ENCODE assay signal across 17 cellular contexts in the genomic region with DNA sequence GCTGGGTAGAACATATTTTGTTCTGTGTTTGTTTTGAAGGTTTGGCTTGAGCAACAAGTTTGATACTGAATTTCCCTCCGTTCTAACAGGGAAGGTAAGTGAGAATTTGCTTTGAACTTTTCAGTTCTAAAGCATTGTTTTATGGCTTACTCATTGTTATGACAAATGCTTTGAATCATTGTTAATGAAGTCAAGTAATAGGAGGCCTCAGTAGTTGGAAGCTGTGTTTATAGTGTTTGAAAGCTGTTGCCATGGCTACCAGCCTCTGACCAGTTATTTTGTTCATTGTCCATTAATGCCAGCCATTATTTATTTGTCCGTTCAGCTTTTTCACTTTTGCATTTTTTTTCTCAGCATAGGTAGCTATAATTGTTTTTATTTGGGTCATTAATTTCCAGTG. TPM values are rescaled to one million over a fixed set of nuclear protein-coding genes. Genes with fewer than 3 reads are reported as not detected.
A peak's percentile ranks its signal among the peaks of the same experiment; 100 is the strongest.
DNase-seq lines count a peak whose midpoint lies in the region; ATAC-seq and TF ChIP-seq lines count a peak whose summit lies in the region.
"Had no signal": no experiment of that assay in that cellular context is flagged by ENCODE, and none has a peak within 500 bp of the region (broad histone marks: within the 10 kb centered on the region; RNA-seq: fewer than 3 reads in every experiment).

No MANE protein-coding gene starts in this region.

- no peaks in the 10 kb centered on the region for H3K9me3 Mint-ChIP-seq in MCF 10A (ENCODE audit: unreplicated experiment)
- H3K9me3 Mint-ChIP-seq: stimulated activated naive B cell treated with anti-CD40 and anti-IgM and Interleukin-4, amounts not matched to agents 10 μg/mL and 1 μg/mL and 100 μg/mL, for 72 hours had no signal

- intact Hi-C loops in MCF 10A (cut with micrococcal nuclease), result no loop called here
- intact Hi-C loops in breast epithelium (cut with DNase I; ENCODE audit: low total_unique reads), result no loop called here

- H3K9ac ChIP-seq in iPS-18a (ENCODE audit: low read length), result peak overlapping the region; percentile 35

- no peak overlapping the region for H3K27ac ChIP-seq in breast epithelium
- H3K27ac ChIP-seq in iPS-18a (ENCODE audit: low read length), result peak overlapping the region; percentile 54
- H3K27ac ChIP-seq in effector memory CD4-positive, alpha-beta T cell (ENCODE audit: insufficient read depth, low read length, poor library complexity, severe bottlenecking), result no peak overlapping the region

- TF ChIP-seq POLR2A in breast epithelium (IDR thresholded peaks at IDR 0.05), result no peak

- H3K27me3 ChIP-seq in breast epithelium, result no peaks in the 10 kb centered on the region
- no peaks in the 10 kb centered on the region for H3K27me3 ChIP-seq in iPS-18a (ENCODE audit: control insufficient read depth, insufficient read depth, low read length)
- H3K27me3 ChIP-seq in effector memory CD4-positive, alpha-beta T cell (replicated peaks; ENCODE audit: control insufficient read depth, insufficient read depth, low read length, poor library complexity, severe bottlenecking), result no peaks in the 10 kb centered on the region
- H3K27me3 ChIP-seq: BE2C had no signal

- DNase-seq in MCF 10A (ENCODE audit: unreplicated experiment) (peak; percentile 67), breast epithelium (ENCODE audit: low spot score in 2 of 2) (no peak), amniotic stem cell (lab: John Stamatoyannopoulos, UW) (peak; percentile 13), NCI-H1694 (lab: John Stamatoyannopoulos, UW) (no peak)
- no peak for DNase-seq in effector memory CD4-positive, alpha-beta T cell
- DNase-seq: activated CD8-positive, alpha-beta memory T cell treated with anti-CD3 and anti-CD28 coated beads, Interleukin-2, amount 10 ng/mL, durations not matched to agents 7 days and 5 days; BE2C; cerebellar nuclear complex; GOT3; kidney; NCI-H2107; stimulated activated naive B cell treated with anti-CD40 and anti-IgM and Interleukin-4, amounts not matched to agents 10 μg/mL and 1 μg/mL and 100 μg/mL, for 72 hours; T-cell had no signal

- H3K36me3 ChIP-seq in breast epithelium (no peaks in the 10 kb centered on the region), iPS-18a (ENCODE audit: control insufficient read depth, low read depth, low read length) (no peaks in the 10 kb centered on the region)
- no peaks in the 10 kb centered on the region for H3K36me3 ChIP-seq in effector memory CD4-positive, alpha-beta T cell (ENCODE audit: control insufficient read depth, insufficient read depth, low read length)
- H3K36me3 ChIP-seq: BE2C had no signal

- H3K4me1 Mint-ChIP-seq in MCF 10A (ENCODE audit: insufficient read depth, unreplicated experiment), result no peaks in the 10 kb centered on the region

- POLR2A ChIA-PET in MCF 10A (lab: Yijun Ruan, JAX), result interaction anchor here (0.7 to 0.8 kb wide), 3 partner anchors 8 to 1022 kb away, joined by 3 to 5 read pairs (median 4); partner anchors contain the start of gene CHIC1

- ATAC-seq in GM18858 (IDR thresholded peaks at IDR 0.05; ENCODE audit: unreplicated experiment) (no peak), GM21786 (IDR thresholded peaks at IDR 0.05; ENCODE audit: unreplicated experiment) (no peak)
- ATAC-seq: activated CD8-positive, alpha-beta memory T cell treated with anti-CD3 and anti-CD28 coated beads, Interleukin-2, amount 10 ng/mL, durations not matched to agents 7 days and 5 days; stimulated activated naive B cell treated with anti-CD40 and anti-IgM and Interleukin-4, amounts not matched to agents 10 μg/mL and 1 μg/mL and 100 μg/mL, for 72 hours; T-cell had no signal

- no peaks in the 10 kb centered on the region for H3K4me1 ChIP-seq in breast epithelium
- peaks cover 28% of the 10 kb centered on the region for H3K4me1 ChIP-seq in iPS-18a (ENCODE audit: control insufficient read depth, low read depth, low read length)
- no peaks in the 10 kb centered on the region for H3K4me1 ChIP-seq in effector memory CD4-positive, alpha-beta T cell (ENCODE audit: control insufficient read depth, insufficient read depth, low read length, poor library complexity, severe bottlenecking)
- H3K4me1 ChIP-seq: BE2C had no signal

- no TSS peak for BruUV-seq in MCF 10A (replicated peaks; lab: Mats Ljungman, UMichigan)

- H3K27ac Mint-ChIP-seq in MCF 10A (ENCODE audit: low read depth, unreplicated experiment), result peak overlapping the region; percentile 39
- H3K27ac Mint-ChIP-seq: activated CD8-positive, alpha-beta memory T cell treated with anti-CD3 and anti-CD28 coated beads, Interleukin-2, amount 10 ng/mL, durations not matched to agents 7 days and 5 days; stimulated activated naive B cell treated with anti-CD40 and anti-IgM and Interleukin-4, amounts not matched to agents 10 μg/mL and 1 μg/mL and 100 μg/mL, for 72 hours; T-cell had no signal

- H3K27me3 Mint-ChIP-seq in MCF 10A (ENCODE audit: insufficient read depth, unreplicated experiment), result peaks cover 32% of the 10 kb centered on the region
- H3K27me3 Mint-ChIP-seq: activated CD8-positive, alpha-beta memory T cell treated with anti-CD3 and anti-CD28 coated beads, Interleukin-2, amount 10 ng/mL, durations not matched to agents 7 days and 5 days; stimulated activated naive B cell treated with anti-CD40 and anti-IgM and Interleukin-4, amounts not matched to agents 10 μg/mL and 1 μg/mL and 100 μg/mL, for 72 hours had no signal

- no peaks in the 10 kb centered on the region for H3K36me3 Mint-ChIP-seq in MCF 10A (ENCODE audit: insufficient read depth, unreplicated experiment)

- H3K4me3 Mint-ChIP-seq in MCF 10A (ENCODE audit: unreplicated experiment), result no peak overlapping the region
- H3K4me3 Mint-ChIP-seq: activated CD8-positive, alpha-beta memory T cell treated with anti-CD3 and anti-CD28 coated beads, Interleukin-2, amount 10 ng/mL, durations not matched to agents 7 days and 5 days; stimulated activated naive B cell treated with anti-CD40 and anti-IgM and Interleukin-4, amounts not matched to agents 10 μg/mL and 1 μg/mL and 100 μg/mL, for 72 hours; T-cell had no signal

- H3K4me3 ChIP-seq in breast epithelium (no peak overlapping the region), iPS-18a (ENCODE audit: low read length) (no peak overlapping the region)
- no peak overlapping the region for H3K4me3 ChIP-seq in effector memory CD4-positive, alpha-beta T cell (ENCODE audit: insufficient read depth, low read depth, low read length, poor library complexity, severe bottlenecking)
- H3K4me3 ChIP-seq: skin epidermis had no signal

- TF ChIP-seq CTCF in MCF 10A (IDR thresholded peaks at IDR 0.05; ENCODE audit: unreplicated experiment) (no peak), breast epithelium (IDR thresholded peaks at IDR 0.05) (no peak)

- CTCF ChIA-PET in MCF 10A (lab: Yijun Ruan, JAX), result interaction anchor here (0.7 kb wide), 1 partner anchor 134 kb away, joined by 4 read pairs; no protein-coding TSS in a partner anchor

- H3K9me3 ChIP-seq in breast epithelium, result peaks cover 0 to 18% of the 10 kb centered on the region in 2 donors
- H3K9me3 ChIP-seq in iPS-18a (ENCODE audit: control insufficient read depth, low read depth, low read length), result peaks cover 11% of the 10 kb centered on the region
- no peaks in the 10 kb centered on the region for H3K9me3 ChIP-seq in effector memory CD4-positive, alpha-beta T cell (ENCODE audit: control insufficient read depth, low read length)
- H3K9me3 ChIP-seq: BE2C had no signal

RNA-seq across cellular contexts. Expression of gene CHIC1, which starts 14.4 kb away (rescaled TPM):
- 7.4 and 8.0 TPM in 2 replicates for total RNA-seq in MCF 10A (2022)
- 10 to 100 TPM in 2 of 3 donors, 1 to 10 TPM in 1; 6.1 to 14.9 (median 10.8) TPM for total RNA-seq in breast epithelium

Comparison
In these comparisons a context has a peak if more than half of its experiments do, and no peak if none do; other contexts are left out.
1. DNase-seq: peak in MCF 10A (single experiment) and amniotic stem cell (single experiment); none in breast epithelium (0 of 2), effector memory CD4-positive, alpha-beta T cell (0 of 3) and NCI-H1694 (single experiment).